ENCODE assay signal across 10 cellular contexts in the genomic region with DNA sequence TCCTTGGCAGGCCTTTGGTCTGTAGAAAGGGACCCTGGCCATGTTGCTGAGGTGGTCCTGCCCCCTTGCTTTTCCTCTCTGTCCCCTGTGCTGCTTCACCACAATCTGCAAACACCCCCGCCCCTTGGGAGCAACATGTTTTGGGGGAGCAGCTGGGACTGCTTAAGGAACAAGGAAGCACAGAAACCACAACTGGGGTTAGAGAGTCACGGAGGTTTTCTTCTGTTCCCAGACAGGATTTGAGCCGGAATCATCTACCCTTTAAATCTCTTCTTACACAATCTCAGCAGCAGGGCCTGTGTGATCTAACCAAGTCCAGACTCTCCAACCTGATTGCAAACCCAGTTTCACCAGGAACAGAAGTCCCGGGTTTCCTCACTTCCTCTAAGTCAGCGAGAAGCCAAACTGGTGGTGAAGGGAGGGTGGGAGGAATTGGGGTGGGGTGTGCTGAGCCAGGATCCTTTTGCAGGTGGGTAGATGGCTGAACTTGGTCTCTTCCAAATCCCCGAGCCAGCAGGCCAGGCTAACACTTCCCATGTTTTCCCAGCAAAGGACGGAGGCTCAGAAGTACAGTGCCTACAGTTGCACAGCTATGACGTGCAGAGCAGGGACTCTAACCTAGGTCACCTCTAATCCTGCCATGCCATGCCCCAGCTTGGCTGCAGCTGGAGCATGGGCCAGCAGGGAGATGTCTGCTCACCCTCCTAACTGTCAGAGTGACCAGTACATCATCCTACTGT. TPM values are rescaled to one million over a fixed set of nuclear protein-coding genes. Genes with fewer than 3 reads are reported as not detected.
DNase-seq lines count a peak whose midpoint lies in the region; ATAC-seq and TF ChIP-seq lines count a peak whose summit lies in the region.
"Had no signal": no experiment of that assay in that cellular context is flagged by ENCODE, and none has a peak within 500 bp of the region (broad histone marks: within the 10 kb centered on the region; RNA-seq: fewer than 3 reads in every experiment).

No MANE protein-coding gene starts in this region.

- POLR2A ChIA-PET in MCF 10A (lab: Yijun Ruan, JAX): interaction anchor here (0.5 to 1.1 kb wide), 2 partner anchors 15 to 482 kb away, joined by 3 read pairs; no protein-coding TSS in a partner anchor

- CTCF ChIA-PET in MCF 10A (lab: Yijun Ruan, JAX): interaction anchor here (0.5 to 16.1 kb wide), 2 partner anchors 22 to 319 kb away, joined by 3 to 147 read pairs; no protein-coding TSS in a partner anchor
- CTCF ChIA-PET in mammary epithelial cell (lab: Charles Lee; ENCODE audit: low non-redundant PET): no interaction called here

- 100% methylated on average over 4 of the region's 8 CpGs for WGBS in mammary epithelial cell (ENCODE audit: low coverage, missing lambda C conversion rate)

- H3K79me2 ChIP-seq in mammary epithelial cell (ENCODE audit: insufficient read depth, low read length) (peaks cover 11% of the 10 kb centered on the region), fibroblast of lung (ENCODE audit: control insufficient read depth, insufficient read depth, low read length) (peaks cover 5% of the 10 kb centered on the region)

- DNase-seq in MCF 10A (ENCODE audit: unreplicated experiment): peak; percentile 52
- DNase-seq in mammary epithelial cell: no peak
- DNase-seq in fibroblast of lung (ENCODE audit: low read depth in 2 of 2): peak; percentile 73 to 92
- no peak for DNase-seq in activated naive CD8-positive, alpha-beta T cell treated with anti-CD3 and anti-CD28 coated beads for 36 hours
- no peak for DNase-seq in activated T-helper 1 cell treated with anti-CD3 and anti-CD28 coated beads, Interleukin-12 subunit alpha, Interleukin-12 subunit beta, Interleukin-2, Interleukin-4 antibody, amounts not matched to agents 30 ng/mL and 10 ng/mL and 1 ng/mL, durations not matched to agents 14 hours and 24 hours and 36 hours (ENCODE audit: low spot score)
- DNase-seq: activated CD8-positive, alpha-beta memory T cell treated with anti-CD3 and anti-CD28 coated beads, Interleukin-2, amount 50 U/mL, for 4 hours; occipital lobe had no signal

- no peaks in the 10 kb centered on the region for H3K27me3 ChIP-seq in mammary epithelial cell (ENCODE audit: insufficient read depth, low read length)
- H3K27me3 ChIP-seq in fibroblast of lung (ENCODE audit: control insufficient read depth, insufficient read depth, low read length): no peaks in the 10 kb centered on the region

- H3K9me3 Mint-ChIP-seq in MCF 10A (ENCODE audit: unreplicated experiment): no peaks in the 10 kb centered on the region
- no peaks in the 10 kb centered on the region for H3K9me3 Mint-ChIP-seq in nephron
- H3K9me3 Mint-ChIP-seq in activated naive CD8-positive, alpha-beta T cell treated with anti-CD3 and anti-CD28 coated beads for 36 hours: no peaks in the 10 kb centered on the region
- H3K9me3 Mint-ChIP-seq in activated T-helper 1 cell treated with anti-CD3 and anti-CD28 coated beads, Interleukin-12 subunit alpha, Interleukin-12 subunit beta, Interleukin-2, Interleukin-4 antibody, amounts not matched to agents 30 ng/mL and 10 ng/mL and 1 ng/mL, durations not matched to agents 14 hours and 24 hours and 36 hours: no peaks in the 10 kb centered on the region

- H3K27ac ChIP-seq in mammary epithelial cell (ENCODE audit: insufficient read depth, low read depth, low read length): no peak overlapping the region
- peak overlapping the region; percentile 52 for H3K27ac ChIP-seq in fibroblast of lung (ENCODE audit: insufficient read depth, low read length)

- no peaks in the 10 kb centered on the region for H3K27me3 Mint-ChIP-seq in MCF 10A (ENCODE audit: insufficient read depth, unreplicated experiment)
- H3K27me3 Mint-ChIP-seq in nephron (ENCODE audit: low read depth): peaks cover 11% of the 10 kb centered on the region
- H3K27me3 Mint-ChIP-seq in activated naive CD8-positive, alpha-beta T cell treated with anti-CD3 and anti-CD28 coated beads for 36 hours: no peaks in the 10 kb centered on the region
- peaks cover 3% of the 10 kb centered on the region for H3K27me3 Mint-ChIP-seq in activated T-helper 1 cell treated with anti-CD3 and anti-CD28 coated beads, Interleukin-12 subunit alpha, Interleukin-12 subunit beta, Interleukin-2, Interleukin-4 antibody, amounts not matched to agents 30 ng/mL and 10 ng/mL and 1 ng/mL, durations not matched to agents 14 hours and 24 hours and 36 hours (ENCODE audit: insufficient read depth)

- intact Hi-C loops in MCF 10A (cut with micrococcal nuclease): no loop called here
- intact Hi-C loops in mammary epithelial cell (cut with micrococcal nuclease): no loop called here
- intact Hi-C loops in activated T-helper 1 cell treated with anti-CD3 and anti-CD28 coated beads, Interleukin-12 subunit alpha, Interleukin-12 subunit beta, Interleukin-2, Interleukin-4 antibody, amounts not matched to agents 30 ng/mL and 10 ng/mL and 1 ng/mL, durations not matched to agents 14 hours and 24 hours and 36 hours (cut with micrococcal nuclease): no loop called here

- H3K36me3 Mint-ChIP-seq in MCF 10A (ENCODE audit: insufficient read depth, unreplicated experiment) (peaks cover 35% of the 10 kb centered on the region), nephron (ENCODE audit: low read depth) (peaks cover 35% of the 10 kb centered on the region)
- no peaks in the 10 kb centered on the region for H3K36me3 Mint-ChIP-seq in activated naive CD8-positive, alpha-beta T cell treated with anti-CD3 and anti-CD28 coated beads for 36 hours
- H3K36me3 Mint-ChIP-seq in activated T-helper 1 cell treated with anti-CD3 and anti-CD28 coated beads, Interleukin-12 subunit alpha, Interleukin-12 subunit beta, Interleukin-2, Interleukin-4 antibody, amounts not matched to agents 30 ng/mL and 10 ng/mL and 1 ng/mL, durations not matched to agents 14 hours and 24 hours and 36 hours (ENCODE audit: low read depth): no peaks in the 10 kb centered on the region

- H3K27ac Mint-ChIP-seq in MCF 10A (ENCODE audit: low read depth, unreplicated experiment) (peak overlapping the region; percentile 20), nephron (peak overlapping the region in 2 of 3 experiments; percentile 59 to 63)
- H3K27ac Mint-ChIP-seq in activated naive CD8-positive, alpha-beta T cell treated with anti-CD3 and anti-CD28 coated beads for 36 hours: no peak overlapping the region
- H3K27ac Mint-ChIP-seq in activated T-helper 1 cell treated with anti-CD3 and anti-CD28 coated beads, Interleukin-12 subunit alpha, Interleukin-12 subunit beta, Interleukin-2, Interleukin-4 antibody, amounts not matched to agents 30 ng/mL and 10 ng/mL and 1 ng/mL, durations not matched to agents 14 hours and 24 hours and 36 hours: no peak overlapping the region

- no peaks in the 10 kb centered on the region for H4K20me1 ChIP-seq in mammary epithelial cell (ENCODE audit: insufficient read depth, low read length)
- no peaks in the 10 kb centered on the region for H4K20me1 ChIP-seq in fibroblast of lung (ENCODE audit: control insufficient read depth, extremely low read depth, insufficient read depth, low read length)

- TF ChIP-seq CTCF in MCF 10A (IDR thresholded peaks at IDR 0.05; ENCODE audit: unreplicated experiment) (no peak), mammary epithelial cell (conservative IDR thresholded peaks at IDR 0.05 in 1 of 2, IDR thresholded peaks at IDR 0.05 in 1 of 2; ENCODE audit: extremely low read depth in 1 of 2, insufficient read depth in 1 of 2, low read depth in 1 of 2, low read length in 2 of 2) (no peak), fibroblast of lung (conservative IDR thresholded peaks at IDR 0.05 in 1 of 2, IDR thresholded peaks at IDR 0.05 in 1 of 2; ENCODE audit: low read depth in 1 of 2, low read length in 2 of 2) (no peak), nephron (IDR thresholded peaks at IDR 0.05; ENCODE audit: unreplicated experiment in 3 of 3) (no peak)

- H3K9me3 ChIP-seq in mammary epithelial cell (replicated peaks; ENCODE audit: insufficient read depth, low read length): no peaks in the 10 kb centered on the region
- no peaks in the 10 kb centered on the region for H3K9me3 ChIP-seq in fibroblast of lung (ENCODE audit: control insufficient read depth, insufficient read depth, low read depth, low read length)

- H3K4me1 ChIP-seq in mammary epithelial cell (ENCODE audit: insufficient read depth, low read length) (no peaks in the 10 kb centered on the region), fibroblast of lung (ENCODE audit: control insufficient read depth, extremely low read depth, insufficient read depth, low read length) (peaks cover 14% of the 10 kb centered on the region)

- ATAC-seq in HG02884 (IDR thresholded peaks at IDR 0.05; ENCODE audit: unreplicated experiment) (no peak), HG02623 (IDR thresholded peaks at IDR 0.05; ENCODE audit: unreplicated experiment) (no peak)

- no peaks in the 10 kb centered on the region for H3K36me3 ChIP-seq in mammary epithelial cell (ENCODE audit: insufficient read depth, low read length)
- H3K36me3 ChIP-seq in fibroblast of lung (ENCODE audit: control insufficient read depth, insufficient read depth, low read length): no peaks in the 10 kb centered on the region

- H3K4me3 Mint-ChIP-seq in MCF 10A (ENCODE audit: unreplicated experiment) (no peak overlapping the region), nephron (no peak overlapping the region)
- no peak overlapping the region for H3K4me3 Mint-ChIP-seq in activated naive CD8-positive, alpha-beta T cell treated with anti-CD3 and anti-CD28 coated beads for 36 hours
- H3K4me3 Mint-ChIP-seq in activated T-helper 1 cell treated with anti-CD3 and anti-CD28 coated beads, Interleukin-12 subunit alpha, Interleukin-12 subunit beta, Interleukin-2, Interleukin-4 antibody, amounts not matched to agents 30 ng/mL and 10 ng/mL and 1 ng/mL, durations not matched to agents 14 hours and 24 hours and 36 hours: no peak overlapping the region

- H3K4me3 ChIP-seq in mammary epithelial cell (replicated peaks in 1 of 3; ENCODE audit: insufficient read depth in 1 of 3, low read depth in 2 of 3, low read length in 3 of 3): no peak overlapping the region
- H3K4me3 ChIP-seq in fibroblast of lung (replicated peaks in 1 of 4; ENCODE audit: control extremely low read depth in 1 of 4, insufficient read depth in 1 of 4, low read depth in 3 of 4, low read length in 4 of 4): no peak overlapping the region

- H3K4me1 Mint-ChIP-seq in MCF 10A (ENCODE audit: insufficient read depth, unreplicated experiment): peaks cover 18% of the 10 kb centered on the region
- H3K4me1 Mint-ChIP-seq in nephron: peaks cover 41% of the 10 kb centered on the region
- no peaks in the 10 kb centered on the region for H3K4me1 Mint-ChIP-seq in activated naive CD8-positive, alpha-beta T cell treated with anti-CD3 and anti-CD28 coated beads for 36 hours
- H3K4me1 Mint-ChIP-seq in activated T-helper 1 cell treated with anti-CD3 and anti-CD28 coated beads, Interleukin-12 subunit alpha, Interleukin-12 subunit beta, Interleukin-2, Interleukin-4 antibody, amounts not matched to agents 30 ng/mL and 10 ng/mL and 1 ng/mL, durations not matched to agents 14 hours and 24 hours and 36 hours (ENCODE audit: low read depth): no peaks in the 10 kb centered on the region

- dilution Hi-C loops in mammary epithelial cell (cut with HindIII; ENCODE audit: low sequenced_read_pairs): no loop called here

- in situ Hi-C loops in mammary epithelial cell (cut with MboI; ENCODE audit: low sequenced_read_pairs in 2 of 2): no loop called here

- H2AFZ ChIP-seq in mammary epithelial cell (ENCODE audit: low read depth, low read length) (no peak overlapping the region), fibroblast of lung (ENCODE audit: low read length) (no peak overlapping the region)

- H3K9ac ChIP-seq in mammary epithelial cell (ENCODE audit: insufficient read depth, low read length) (no peak overlapping the region), fibroblast of lung (ENCODE audit: insufficient read depth, low read length) (peak overlapping the region; percentile 27)

- no TSS peak for BruUV-seq in MCF 10A (replicated peaks; lab: Mats Ljungman, UMichigan)
- BruUV-seq in mammary epithelial cell (replicated peaks; lab: Mats Ljungman, UMichigan): no TSS peak

- no peak overlapping the region for H3K4me2 ChIP-seq in mammary epithelial cell (ENCODE audit: insufficient read depth, low read depth, low read length)
- peak overlapping the region; percentile 48 for H3K4me2 ChIP-seq in fibroblast of lung (ENCODE audit: extremely low read depth, insufficient read depth, low read length)

RNA-seq across cellular contexts. Expression of a gene that starts 25.0 kb away (rescaled TPM):
- total RNA-seq in MCF 10A (2022) (34.1 and 42.3 TPM in 2 replicates), mammary epithelial cell (10 to 100 TPM; 19.2 to 25.1 TPM), fibroblast of lung (21.1 and 23.9 TPM in 2 replicates)
- polyA plus RNA-seq in mammary epithelial cell (14.1 TPM), fibroblast of lung (12.6 and 23.0 TPM in 2 replicates)
- polyA minus RNA-seq in mammary epithelial cell (33.7 TPM), fibroblast of lung (ENCODE audit: low replicate concordance) (25.3 and 47.1 TPM in 2 replicates)
- 14.4 and 25.4 TPM in 2 replicates for polyA plus RNA-seq in fibroblast of lung (2012)
- under 1 TPM; 0.80 to 0.84 TPM for total RNA-seq in activated naive CD8-positive, alpha-beta T cell treated with anti-CD3 and anti-CD28 coated beads for 36 hours
- total RNA-seq in activated T-helper 1 cell treated with anti-CD3 and anti-CD28 coated beads, Interleukin-12 subunit alpha, Interleukin-12 subunit beta, Interleukin-2, Interleukin-4 antibody, amounts not matched to agents 30 ng/mL and 10 ng/mL and 1 ng/mL, durations not matched to agents 14 hours and 24 hours and 36 hours: 0.26 and 0.32 TPM in 2 replicates

Comparison
In these comparisons a context has a peak if more than half of its experiments do, and no peak if none do; other contexts are left out.
1. DNase-seq: peak in MCF 10A (single experiment) and fibroblast of lung (2 of 2); none in mammary epithelial cell (single experiment), activated naive CD8-positive, alpha-beta T cell treated with anti-CD3 and anti-CD28 coated beads for 36 hours (single experiment) and activated T-helper 1 cell treated with anti-CD3 and anti-CD28 coated beads, Interleukin-12 subunit alpha, Interleukin-12 subunit beta, Interleukin-2, Interleukin-4 antibody, amounts not matched to agents 30 ng/mL and 10 ng/mL and 1 ng/mL, durations not matched to agents 14 hours and 24 hours and 36 hours (single experiment).
2. H3K27ac Mint-ChIP-seq: peak in MCF 10A (single experiment) and nephron (2 of 3); none in activated naive CD8-positive, alpha-beta T cell treated with anti-CD3 and anti-CD28 coated beads for 36 hours (single experiment) and activated T-helper 1 cell treated with anti-CD3 and anti-CD28 coated beads, Interleukin-12 subunit alpha, Interleukin-12 subunit beta, Interleukin-2, Interleukin-4 antibody, amounts not matched to agents 30 ng/mL and 10 ng/mL and 1 ng/mL, durations not matched to agents 14 hours and 24 hours and 36 hours (single experiment).
3. RNA of a gene that starts 25.0 kb away (total RNA-seq): 34.1 to 42.3 TPM in MCF 10A, 19.2 to 25.1 TPM in mammary epithelial cell and 21.1 to 23.9 TPM in fibroblast of lung; 0.80 to 0.84 TPM in activated naive CD8-positive, alpha-beta T cell treated with anti-CD3 and anti-CD28 coated beads for 36 hours and 0.26 to 0.32 TPM in activated T-helper 1 cell treated with anti-CD3 and anti-CD28 coated beads, Interleukin-12 subunit alpha, Interleukin-12 subunit beta, Interleukin-2, Interleukin-4 antibody, amounts not matched to agents 30 ng/mL and 10 ng/mL and 1 ng/mL, durations not matched to agents 14 hours and 24 hours and 36 hours; every median in the first group is over 10 times any median in the second.